ENCODE assay signal across 9 cellular contexts in genomic region chr11:133403900-133404299, GRCh38.
A peak's percentile ranks its signal among the peaks of the same experiment; 100 is the strongest.
DNase-seq lines count a peak whose midpoint lies in the region; ATAC-seq and TF ChIP-seq lines count a peak whose summit lies in the region.
"Had no signal": no experiment of that assay in that cellular context is flagged by ENCODE, and none has a peak within 500 bp of the region (broad histone marks: within the 10 kb centered on the region; RNA-seq: fewer than 3 reads in every experiment).

No MANE protein-coding gene starts in this region.

- no peaks in the 10 kb centered on the region for H3K27me3 ChIP-seq in neural progenitor cell

- no peak overlapping the region for H3K27ac ChIP-seq in neural progenitor cell

- H3K4me3 ChIP-seq in neural progenitor cell = no peak overlapping the region

- H3K4me3 Mint-ChIP-seq in activated CD4-positive, alpha-beta T cell treated with anti-CD3 and anti-CD28 coated beads, Interleukin-2, amount 10 ng/mL, durations not matched to agents 7 days and 5 days = no peak overlapping the region
- no peak overlapping the region for H3K4me3 Mint-ChIP-seq in neural progenitor cell

- no peak overlapping the region for H3K9ac ChIP-seq in neural progenitor cell

- no peaks in the 10 kb centered on the region for H3K4me1 ChIP-seq in neural progenitor cell

- ATAC-seq in HG02973 (IDR thresholded peaks at IDR 0.05; ENCODE audit: unreplicated experiment) = peak; percentile 66
- ATAC-seq in GM21360 (IDR thresholded peaks at IDR 0.05; ENCODE audit: unreplicated experiment) = no peak

- peak; percentile 18 for DNase-seq in activated CD4-positive, alpha-beta T cell treated with anti-CD3 and anti-CD28 coated beads for 48 hours
- DNase-seq in activated CD4-positive, alpha-beta T cell treated with anti-CD3 and anti-CD28 coated beads, Interleukin-2, amount 10 ng/mL, durations not matched to agents 7 days and 5 days = no peak
- DNase-seq in SK-MEL-5 (ENCODE audit: low read depth, low spot score) (peak; percentile 22), neural progenitor cell (ENCODE audit: low spot score) (no peak), NCI-H446 treated with DMSO at 0.1 percent for 48 hours (lab: John Stamatoyannopoulos, UW) (no peak)
- no peak for DNase-seq in activated naive CD4-positive, alpha-beta T cell (lab: John Stamatoyannopoulos, UW)
- DNase-seq: SHP77 treated with DMSO at 0.1 percent for 48 hours had no signal

- in situ Hi-C loops in SK-MEL-5 (cut with HindIII; ENCODE audit: low pct_unique_long_range_greater_than_20kb, low sequenced_read_pairs) = no loop called here

- no peaks in the 10 kb centered on the region for H3K4me1 Mint-ChIP-seq in activated CD4-positive, alpha-beta T cell treated with anti-CD3 and anti-CD28 coated beads, Interleukin-2, amount 10 ng/mL, durations not matched to agents 7 days and 5 days
- H3K4me1 Mint-ChIP-seq in neural progenitor cell = peaks cover 7% of the 10 kb centered on the region

- POLR2A ChIA-PET in activated CD4-positive, alpha-beta T cell treated with anti-CD3 and anti-CD28 coated beads, Interleukin-2, amount 10 ng/mL, durations not matched to agents 7 days and 5 days (lab: Charles Lee) = no interaction called here

- H2AFZ ChIP-seq in neural progenitor cell (replicated peaks) = no peak overlapping the region

- H3K36me3 Mint-ChIP-seq in activated CD4-positive, alpha-beta T cell treated with anti-CD3 and anti-CD28 coated beads, Interleukin-2, amount 10 ng/mL, durations not matched to agents 7 days and 5 days (ENCODE audit: low read depth) = no peaks in the 10 kb centered on the region
- no peaks in the 10 kb centered on the region for H3K36me3 Mint-ChIP-seq in neural progenitor cell

- no peaks in the 10 kb centered on the region for H3K9me3 ChIP-seq in neural progenitor cell (ENCODE audit: low read depth)

- peak; percentile 44 for TF ChIP-seq CTCF in neural progenitor cell (IDR thresholded peaks at IDR 0.05)

- H4K20me1 ChIP-seq in neural progenitor cell (ENCODE audit: low read depth) = no peaks in the 10 kb centered on the region

- peaks cover 2% of the 10 kb centered on the region for H3K9me3 Mint-ChIP-seq in activated CD4-positive, alpha-beta T cell treated with anti-CD3 and anti-CD28 coated beads, Interleukin-2, amount 10 ng/mL, durations not matched to agents 7 days and 5 days
- no peaks in the 10 kb centered on the region for H3K9me3 Mint-ChIP-seq in neural progenitor cell

- no peaks in the 10 kb centered on the region for H3F3A ChIP-seq in neural progenitor cell (ENCODE audit: low read depth)

- no peak overlapping the region for H3K4me2 ChIP-seq in neural progenitor cell

- CTCF ChIA-PET in activated CD4-positive, alpha-beta T cell treated with anti-CD3 and anti-CD28 coated beads, Interleukin-2, amount 10 ng/mL, durations not matched to agents 7 days and 5 days (lab: Charles Lee) = no interaction called here

- no peak overlapping the region for H3K27ac Mint-ChIP-seq in activated CD4-positive, alpha-beta T cell treated with anti-CD3 and anti-CD28 coated beads, Interleukin-2, amount 10 ng/mL, durations not matched to agents 7 days and 5 days
- H3K27ac Mint-ChIP-seq in neural progenitor cell = no peak overlapping the region

- no peaks in the 10 kb centered on the region for H3K36me3 ChIP-seq in neural progenitor cell

- no peaks in the 10 kb centered on the region for H3K79me2 ChIP-seq in neural progenitor cell (ENCODE audit: low read depth)

- no peaks in the 10 kb centered on the region for H3K27me3 Mint-ChIP-seq in activated CD4-positive, alpha-beta T cell treated with anti-CD3 and anti-CD28 coated beads, Interleukin-2, amount 10 ng/mL, durations not matched to agents 7 days and 5 days
- H3K27me3 Mint-ChIP-seq in neural progenitor cell (ENCODE audit: insufficient read depth, low read depth) = no peaks in the 10 kb centered on the region

Comparison
In these comparisons a context has a peak if more than half of its experiments do, and no peak if none do; other contexts are left out.
1. DNase-seq: peak in activated CD4-positive, alpha-beta T cell treated with anti-CD3 and anti-CD28 coated beads for 48 hours (single experiment) and SK-MEL-5 (single experiment); none in activated CD4-positive, alpha-beta T cell treated with anti-CD3 and anti-CD28 coated beads, Interleukin-2, amount 10 ng/mL, durations not matched to agents 7 days and 5 days (single experiment), neural progenitor cell (single experiment), activated naive CD4-positive, alpha-beta T cell (0 of 4) and NCI-H446 treated with DMSO at 0.1 percent for 48 hours (single experiment).